ENCODE assay signal across 3 cellular contexts in genomic region chr12:50021071-50021470, GRCh38.
TF ChIP-seq lines count a peak whose summit lies in the region.

No MANE protein-coding gene starts in this region.

TF ChIP-seq in SK-N-SH, 30 proteins besides CTCF, POLR2A, EP300 and RAD21:
- no peak for TF ChIP-seq POLR2AphosphoS5 (IDR thresholded peaks at IDR 0.05; ENCODE audit: low read depth, low read length)
- TF ChIP-seq TEAD4 (IDR thresholded peaks at IDR 0.05; ENCODE audit: borderline replicate concordance, insufficient read depth), result no peak
- TF ChIP-seq EZH2phosphoT487 (IDR thresholded peaks at IDR 0.05; ENCODE audit: borderline replicate concordance, low read depth), result no peak
- no peak for TF ChIP-seq MXI1 (IDR thresholded peaks at IDR 0.05; ENCODE audit: low read depth, low read length)
- no peak for TF ChIP-seq IRF3 (IDR thresholded peaks at IDR 0.05; ENCODE audit: low read depth, low read length)
- TF ChIP-seq FOXJ3 (CRISPR knock-in tag; IDR thresholded peaks at IDR 0.05), result no peak
- no peak for TF ChIP-seq GATA2 (CRISPR knock-in tag; IDR thresholded peaks at IDR 0.05)
- TF ChIP-seq RCOR1 (IDR thresholded peaks at IDR 0.05; ENCODE audit: low read length), result no peak
- TF ChIP-seq FOXM1 (IDR thresholded peaks at IDR 0.05; ENCODE audit: low read depth), result no peak
- no peak for TF ChIP-seq GABPA (IDR thresholded peaks at IDR 0.05; ENCODE audit: low read depth)
- TF ChIP-seq CHD2 (IDR thresholded peaks at IDR 0.05; ENCODE audit: low read length, partially characterized antibody), result no peak
- TF ChIP-seq ELF1 (IDR thresholded peaks at IDR 0.05), result no peak

TF ChIP-seq in SK-N-SH treated with all-trans-retinoic acid at 6 μM for 48 hours, 23 proteins besides CTCF, POLR2A, EP300 and RAD21:
- no peak for TF ChIP-seq CSDC2 (CRISPR knock-in tag; IDR thresholded peaks at IDR 0.05)
- no peak for TF ChIP-seq GLIS3 (CRISPR knock-in tag; IDR thresholded peaks at IDR 0.05)
- TF ChIP-seq PATZ1 (CRISPR knock-in tag; IDR thresholded peaks at IDR 0.05; ENCODE audit: borderline replicate concordance), result no peak
- TF ChIP-seq ESRRG (CRISPR knock-in tag; IDR thresholded peaks at IDR 0.05), result no peak
- TF ChIP-seq BACH2 (CRISPR knock-in tag; IDR thresholded peaks at IDR 0.05; ENCODE audit: borderline replicate concordance), result no peak
- no peak for TF ChIP-seq RARB (CRISPR knock-in tag; IDR thresholded peaks at IDR 0.05)
- TF ChIP-seq ISL1 (CRISPR knock-in tag; IDR thresholded peaks at IDR 0.05), result no peak
- no peak for TF ChIP-seq ZFP30 (CRISPR knock-in tag; IDR thresholded peaks at IDR 0.05)
- TF ChIP-seq TOX (CRISPR knock-in tag; IDR thresholded peaks at IDR 0.05; ENCODE audit: borderline replicate concordance), result no peak
- TF ChIP-seq CREB5 (CRISPR knock-in tag; IDR thresholded peaks at IDR 0.05; ENCODE audit: low read depth), result no peak
- no peak for TF ChIP-seq ZNF565 (CRISPR knock-in tag; conservative IDR thresholded peaks at IDR 0.05; ENCODE audit: low read depth)
- no peak for TF ChIP-seq ZNF70 (CRISPR knock-in tag; IDR thresholded peaks at IDR 0.05)
- TF ChIP-seq PPARA (CRISPR knock-in tag; IDR thresholded peaks at IDR 0.05; ENCODE audit: borderline replicate concordance), result no peak
- TF ChIP-seq ZFP3 (CRISPR knock-in tag; IDR thresholded peaks at IDR 0.05), result no peak
- TF ChIP-seq SNAI2 (CRISPR knock-in tag; IDR thresholded peaks at IDR 0.05), result no peak
- no peak for TF ChIP-seq ZNF8 (CRISPR knock-in tag; IDR thresholded peaks at IDR 0.05)
- TF ChIP-seq TCF4 (CRISPR knock-in tag; IDR thresholded peaks at IDR 0.05; ENCODE audit: borderline replicate concordance), result no peak
- no peak for TF ChIP-seq CSRNP3 (CRISPR knock-in tag; IDR thresholded peaks at IDR 0.05)
- no peak for TF ChIP-seq ZC3H10 (CRISPR knock-in tag; IDR thresholded peaks at IDR 0.05)

TF ChIP-seq in GM12878, 131 proteins besides CTCF, POLR2A, EP300 and RAD21:
- no peak for TF ChIP-seq NR2F1 (conservative IDR thresholded peaks at IDR 0.05)
- no peak for TF ChIP-seq TAF1 (IDR thresholded peaks at IDR 0.05; ENCODE audit: borderline replicate concordance, low read depth, low read length)
- TF ChIP-seq POLR2AphosphoS5 (IDR thresholded peaks at IDR 0.05; ENCODE audit: low read length), result no peak
- 0 out of 4 replicates have a peak, but pooled peaks of 1 of the 2 experiments have one; percentile 21 for TF ChIP-seq IKZF2 (IDR thresholded peaks at IDR 0.05)
- no peak for TF ChIP-seq BACH1 (IDR thresholded peaks at IDR 0.05; ENCODE audit: borderline replicate concordance)
- no peak for TF ChIP-seq SMARCA5 (IDR thresholded peaks at IDR 0.05)
